22 cellular contexts compared by ENCODE assay signal in genomic region chr21:42969193-42969600, GRCh38. TPM values are rescaled to one million over a fixed set of nuclear protein-coding genes. Genes with fewer than 3 reads are reported as not detected.
"Had no signal": no experiment of that assay in that cellular context is flagged by ENCODE, and none has a peak within 500 bp of the region (broad histone marks: within the 10 kb centered on the region; RNA-seq: fewer than 3 reads in every experiment).

No MANE protein-coding gene starts in this region.

- H3K27ac Mint-ChIP-seq: activated naive CD4-positive, alpha-beta T cell treated with anti-CD3 and anti-CD28 coated beads, Interleukin-2, amount 50 U/mL, for 72 hours; activated T-cell treated with anti-CD3 and anti-CD28 coated beads, Interleukin-2, amount 50 U/mL, for 72 hours; dendritic cell treated with granulocyte-macrophage colony-stimulating factor and Interleukin-4, amounts not matched to agents 40 ng/mL and 50 ng/mL, for 4 days; immature natural killer cell; memory B cell; naive thymus-derived CD4-positive, alpha-beta T cell; T-helper 1 cell treated with Interleukin-12 subunit alpha and Interleukin-12 subunit beta and Interleukin-4 antibody, amounts not matched to agents 30 μg/mL and 1 μg/mL, for 36 hours had no signal

- ATAC-seq: activated naive CD4-positive, alpha-beta T cell treated with anti-CD3 and anti-CD28 coated beads, Interleukin-2, amount 50 U/mL, for 72 hours; activated T-cell treated with anti-CD3 and anti-CD28 coated beads, Interleukin-2, amount 50 U/mL, for 72 hours; naive thymus-derived CD4-positive, alpha-beta T cell had no signal

- H3K27ac ChIP-seq: esophagus muscularis mucosa, ovary, sigmoid colon had no signal

- H3K27me3 ChIP-seq: esophagus muscularis mucosa, ovary, sigmoid colon had no signal

- DNase-seq: activated CD4-positive, alpha-beta T cell treated with anti-CD3 and anti-CD28 coated beads, Interleukin-2, amount 50 U/mL, for 1 hour; activated CD4-positive, CD25-positive, alpha-beta regulatory T cell treated with anti-CD3 and anti-CD28 coated beads, Interleukin-2, amount 50 U/mL, for 72 hours; activated CD8-positive, alpha-beta memory T cell treated with anti-CD3 and anti-CD28 coated beads for 24 hours; activated CD8-positive, alpha-beta memory T cell treated with anti-CD3 and anti-CD28 coated beads, Interleukin-2, amount 50 U/mL, for 48 hours; activated effector memory CD4-positive, alpha-beta T cell treated with anti-CD3 and anti-CD28 coated beads, Interleukin-2, amount 50 U/mL, for 16 hours; activated T-cell treated with anti-CD3 and anti-CD28 coated beads, Interleukin-2, amount 50 U/mL, for 72 hours; amniotic stem cell; effector CD8-positive, alpha-beta T cell; immature natural killer cell; naive thymus-derived CD4-positive, alpha-beta T cell; ovary; stimulated activated naive CD4-positive, alpha-beta T cell had no signal

- H3K4me3 ChIP-seq: esophagus muscularis mucosa, ovary, sigmoid colon had no signal

- H3K4me1 Mint-ChIP-seq: memory B cell had no signal

- H3K36me3 Mint-ChIP-seq: activated naive CD4-positive, alpha-beta T cell treated with anti-CD3 and anti-CD28 coated beads, Interleukin-2, amount 50 U/mL, for 72 hours; immature natural killer cell; memory B cell; naive thymus-derived CD4-positive, alpha-beta T cell had no signal

- H3K36me3 ChIP-seq: esophagus muscularis mucosa, ovary, sigmoid colon had no signal

- H3K9me3 Mint-ChIP-seq: activated naive CD4-positive, alpha-beta T cell treated with anti-CD3 and anti-CD28 coated beads, Interleukin-2, amount 50 U/mL, for 72 hours; activated T-cell treated with anti-CD3 and anti-CD28 coated beads, Interleukin-2, amount 50 U/mL, for 72 hours; dendritic cell treated with granulocyte-macrophage colony-stimulating factor and Interleukin-4, amounts not matched to agents 40 ng/mL and 50 ng/mL, for 4 days; immature natural killer cell; memory B cell; naive thymus-derived CD4-positive, alpha-beta T cell; T-helper 1 cell treated with Interleukin-12 subunit alpha and Interleukin-12 subunit beta and Interleukin-4 antibody, amounts not matched to agents 30 μg/mL and 1 μg/mL, for 36 hours had no signal

- H3K4me3 Mint-ChIP-seq: activated T-cell treated with anti-CD3 and anti-CD28 coated beads, Interleukin-2, amount 50 U/mL, for 72 hours; dendritic cell treated with granulocyte-macrophage colony-stimulating factor and Interleukin-4, amounts not matched to agents 40 ng/mL and 50 ng/mL, for 4 days; immature natural killer cell; memory B cell; naive thymus-derived CD4-positive, alpha-beta T cell; T-helper 1 cell treated with Interleukin-12 subunit alpha and Interleukin-12 subunit beta and Interleukin-4 antibody, amounts not matched to agents 30 μg/mL and 1 μg/mL, for 36 hours had no signal

RNA-seq across cellular contexts. Expression of gene ERVH48-1, which starts 43.8 kb away (rescaled TPM):
- total RNA-seq: chondrocyte, endothelial cell of umbilical vein, esophagus muscularis mucosa, mucosa of gallbladder, sigmoid colon, urinary bladder had no signal
- polyA plus RNA-seq: endothelial cell of umbilical vein, immature natural killer cell, ovary, urinary bladder had no signal
